In the genomic region with DNA sequence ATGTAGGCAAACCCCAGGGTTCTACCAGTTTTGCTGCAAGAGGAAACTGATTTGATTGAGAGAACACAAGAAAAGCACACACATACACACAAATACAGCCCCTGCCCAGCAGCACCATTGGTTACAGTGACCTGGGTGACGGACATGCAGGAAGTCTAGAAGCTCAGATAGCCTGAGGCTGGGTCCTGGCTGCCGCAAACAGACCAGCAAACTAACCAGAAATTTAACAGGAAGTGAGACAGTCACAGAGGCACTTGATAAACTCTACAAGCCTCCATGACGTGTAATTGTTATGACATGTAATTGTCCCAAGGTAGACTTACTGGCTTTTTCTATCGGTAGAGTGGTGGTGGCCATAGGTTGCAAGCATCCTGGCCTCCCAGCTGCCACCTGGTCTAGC, we compare ENCODE assay signal across 13 cellular contexts. TPM values are rescaled to one million over a fixed set of nuclear protein-coding genes. Genes with fewer than 3 reads are reported as not detected.
DNase-seq lines count a peak whose midpoint lies in the region; ATAC-seq, FAIRE-seq and TF ChIP-seq lines count a peak whose summit lies in the region.
"Had no signal": no experiment of that assay in that cellular context is flagged by ENCODE, and none has a peak within 500 bp of the region (broad histone marks: within the 10 kb centered on the region; RNA-seq: fewer than 3 reads in every experiment).

No MANE protein-coding gene starts in this region.

- H2AFZ ChIP-seq in endothelial cell of umbilical vein (ENCODE audit: low read depth, low read length) = peak overlapping the region; percentile 4

- H3K4me1 ChIP-seq in RWPE2 (ENCODE audit: insufficient read depth, poor library complexity, severe bottlenecking) (no peaks in the 10 kb centered on the region), endothelial cell of umbilical vein (ENCODE audit: control insufficient read depth, extremely low read depth, insufficient read depth, low read length) (peaks cover 29% of the 10 kb centered on the region)
- H3K4me1 ChIP-seq: Peyer's patch, psoas muscle had no signal

- peaks cover 31% of the 10 kb centered on the region for H3K79me2 ChIP-seq in endothelial cell of umbilical vein (ENCODE audit: control insufficient read depth, insufficient read depth, low read length)

- TF ChIP-seq CTCF in RWPE2 (IDR thresholded peaks at IDR 0.05; ENCODE audit: poor library complexity, severe bottlenecking) (no peak), endothelial cell of umbilical vein (IDR thresholded peaks at IDR 0.05; ENCODE audit: extremely low read depth in 1 of 2, insufficient read depth in 1 of 2, low read depth in 1 of 2, low read length in 2 of 2) (no peak)

- peak overlapping the region; percentile 63 for H3K4me2 ChIP-seq in endothelial cell of umbilical vein (ENCODE audit: insufficient read depth, low read length)

- peaks cover 4% of the 10 kb centered on the region for H3K9me3 Mint-ChIP-seq in activated CD4-positive, alpha-beta T cell treated with anti-CD3 and anti-CD28 coated beads for 36 hours (ENCODE audit: low read depth)
- H3K9me3 Mint-ChIP-seq in activated CD4-positive, alpha-beta T cell treated with anti-CD3 and anti-CD28 coated beads, Interleukin-2, amount 10 ng/mL, durations not matched to agents 24 days and 14 days = peaks cover 6% of the 10 kb centered on the region

- H3K9me3 ChIP-seq in RWPE2 (ENCODE audit: severe bottlenecking) (no peaks in the 10 kb centered on the region), endothelial cell of umbilical vein (replicated peaks; ENCODE audit: control insufficient read depth, insufficient read depth, low read length) (no peaks in the 10 kb centered on the region)
- H3K9me3 ChIP-seq: psoas muscle had no signal

- peaks cover 3% of the 10 kb centered on the region for H3K27me3 ChIP-seq in RWPE2 (ENCODE audit: insufficient read depth, poor library complexity, severe bottlenecking)
- H3K27me3 ChIP-seq in endothelial cell of umbilical vein (ENCODE audit: control insufficient read depth in 2 of 2, insufficient read depth in 2 of 2, low read length in 2 of 2) = no peaks in the 10 kb centered on the region
- H3K27me3 ChIP-seq: Peyer's patch had no signal

- TF ChIP-seq POLR2A in endothelial cell of umbilical vein (IDR thresholded peaks at IDR 0.05; ENCODE audit: low read depth, low read length) = no peak

- no peaks in the 10 kb centered on the region for H4K20me1 ChIP-seq in endothelial cell of umbilical vein (replicated peaks; ENCODE audit: control insufficient read depth, extremely low read depth, insufficient read depth, low read length)

- H3K4me3 ChIP-seq in RWPE2 (ENCODE audit: severe bottlenecking) (no peak overlapping the region), endothelial cell of umbilical vein (replicated peaks in 1 of 3; ENCODE audit: insufficient read depth in 1 of 3, low read depth in 1 of 3, low read length in 3 of 3) (no peak overlapping the region)
- H3K4me3 ChIP-seq: Peyer's patch, psoas muscle had no signal

- POLR2A ChIA-PET in activated CD4-positive, alpha-beta T cell treated with anti-CD3 and anti-CD28 coated beads for 36 hours (lab: Charles Lee) = no interaction called here
- POLR2A ChIA-PET in endothelial cell of umbilical vein (lab: Charles Lee) = no interaction called here

- DNase-seq in activated CD4-positive, alpha-beta T cell treated with anti-CD3 and anti-CD28 coated beads for 36 hours = peak; percentile 10
- no peak for DNase-seq in activated CD4-positive, alpha-beta T cell treated with anti-CD3 and anti-CD28 coated beads, Interleukin-2, amount 10 ng/mL, durations not matched to agents 24 days and 14 days
- DNase-seq in RWPE2 (ENCODE audit: low spot score) (no peak), endothelial cell of umbilical vein (ENCODE audit: low read depth, low spot score) (peak; percentile 65), NCI-H187 treated with DMSO at 0.1 percent for 48 hours (lab: John Stamatoyannopoulos, UW) (no peak), DMS 273 treated with DMSO at 0.1 percent for 48 hours (lab: John Stamatoyannopoulos, UW) (no peak)
- DNase-seq in stimulated activated naive CD8-positive, alpha-beta T cell treated with anti-CD3 and anti-CD28 coated beads, Interleukin-15, Interleukin-2, amounts not matched to agents 100 U/mL and 50 U/mL, for 24 hours = no peak
- DNase-seq in effector CD4-positive, alpha-beta T cell = no peak
- DNase-seq: ACHN; activated CD8-positive, alpha-beta memory T cell treated with anti-CD3 and anti-CD28 coated beads, Interleukin-2, amount 50 U/mL, for 4 hours; Peyer's patch; psoas muscle had no signal

- CTCF ChIA-PET in activated CD4-positive, alpha-beta T cell treated with anti-CD3 and anti-CD28 coated beads for 36 hours (lab: Charles Lee) = interaction anchor here (0.6 to 0.7 kb wide), 4 partner anchors 19 to 311 kb away, joined by 3 to 4 read pairs (median 3); no protein-coding TSS in a partner anchor
- CTCF ChIA-PET in endothelial cell of umbilical vein (lab: Charles Lee) = interaction anchor here (1.0 to 2.8 kb wide), 7 partner anchors 13 to 156 kb away, joined by 3 to 12 read pairs (median 5); no protein-coding TSS in a partner anchor

- no TSS peak for BruUV-seq in endothelial cell of umbilical vein (replicated peaks; lab: Mats Ljungman, UMichigan)

- H3K36me3 ChIP-seq in RWPE2 (ENCODE audit: low read depth) (no peaks in the 10 kb centered on the region), endothelial cell of umbilical vein (ENCODE audit: control insufficient read depth in 2 of 2, extremely low read depth in 1 of 2, insufficient read depth in 2 of 2, low read length in 2 of 2) (no peaks in the 10 kb centered on the region)
- H3K36me3 ChIP-seq: Peyer's patch had no signal

- no peak overlapping the region for H3K4me3 Mint-ChIP-seq in activated CD4-positive, alpha-beta T cell treated with anti-CD3 and anti-CD28 coated beads for 36 hours
- H3K4me3 Mint-ChIP-seq in activated CD4-positive, alpha-beta T cell treated with anti-CD3 and anti-CD28 coated beads, Interleukin-2, amount 10 ng/mL, durations not matched to agents 24 days and 14 days = no peak overlapping the region

- intact Hi-C loops in activated CD4-positive, alpha-beta T cell treated with anti-CD3 and anti-CD28 coated beads for 36 hours (cut with DNase I, micrococcal nuclease) = no loop called here
- intact Hi-C loops in activated CD4-positive, alpha-beta T cell treated with anti-CD3 and anti-CD28 coated beads, Interleukin-2, amount 10 ng/mL, durations not matched to agents 24 days and 14 days (cut with micrococcal nuclease) = no loop called here
- intact Hi-C loops in endothelial cell of umbilical vein (cut with micrococcal nuclease) = no loop called here

- FAIRE-seq in endothelial cell of umbilical vein (lab: Jason Lieb, UNC) = peak; percentile 80

- no peaks in the 10 kb centered on the region for H3K36me3 Mint-ChIP-seq in activated CD4-positive, alpha-beta T cell treated with anti-CD3 and anti-CD28 coated beads for 36 hours (ENCODE audit: low read depth)
- no peaks in the 10 kb centered on the region for H3K36me3 Mint-ChIP-seq in activated CD4-positive, alpha-beta T cell treated with anti-CD3 and anti-CD28 coated beads, Interleukin-2, amount 10 ng/mL, durations not matched to agents 24 days and 14 days (ENCODE audit: low read depth)

- dilution Hi-C loops in endothelial cell of umbilical vein (cut with MboI; ENCODE audit: extremely low pct_ligation_motif_present, low sequenced_read_pairs) = no loop called here

- H3K4me1 Mint-ChIP-seq in activated CD4-positive, alpha-beta T cell treated with anti-CD3 and anti-CD28 coated beads for 36 hours = peaks cover 3% of the 10 kb centered on the region
- peaks cover 3% of the 10 kb centered on the region for H3K4me1 Mint-ChIP-seq in activated CD4-positive, alpha-beta T cell treated with anti-CD3 and anti-CD28 coated beads, Interleukin-2, amount 10 ng/mL, durations not matched to agents 24 days and 14 days

- no peak overlapping the region for H3K27ac ChIP-seq in RWPE2 (ENCODE audit: poor library complexity, severe bottlenecking)
- peak overlapping the region; percentile 18 for H3K27ac ChIP-seq in endothelial cell of umbilical vein (ENCODE audit: insufficient read depth, low read depth, low read length)
- H3K27ac ChIP-seq: Peyer's patch, psoas muscle had no signal

- H3K27ac Mint-ChIP-seq in activated CD4-positive, alpha-beta T cell treated with anti-CD3 and anti-CD28 coated beads for 36 hours = no peak overlapping the region
- H3K27ac Mint-ChIP-seq in activated CD4-positive, alpha-beta T cell treated with anti-CD3 and anti-CD28 coated beads, Interleukin-2, amount 10 ng/mL, durations not matched to agents 24 days and 14 days = no peak overlapping the region

- H3K9ac ChIP-seq in endothelial cell of umbilical vein (replicated peaks; ENCODE audit: extremely low read depth, insufficient read depth, low read length) = no peak overlapping the region

- H3K27me3 Mint-ChIP-seq in activated CD4-positive, alpha-beta T cell treated with anti-CD3 and anti-CD28 coated beads for 36 hours = no peaks in the 10 kb centered on the region
- H3K27me3 Mint-ChIP-seq in activated CD4-positive, alpha-beta T cell treated with anti-CD3 and anti-CD28 coated beads, Interleukin-2, amount 10 ng/mL, durations not matched to agents 24 days and 14 days = no peaks in the 10 kb centered on the region

- ATAC-seq in activated CD4-positive, alpha-beta T cell treated with anti-CD3 and anti-CD28 coated beads for 36 hours = peak; percentile 57
- ATAC-seq in RWPE2 (ENCODE audit: low read depth) = peak; percentile 52
- ATAC-seq in stimulated activated naive CD8-positive, alpha-beta T cell treated with anti-CD3 and anti-CD28 coated beads, Interleukin-15, Interleukin-2, amounts not matched to agents 100 U/mL and 50 U/mL, for 24 hours = peak; percentile 19
- ATAC-seq: HCT116, psoas muscle had no signal

- H3K9me1 ChIP-seq in endothelial cell of umbilical vein (replicated peaks; ENCODE audit: control insufficient read depth, extremely low read depth, insufficient read depth, low read length) = no peaks in the 10 kb centered on the region

TF ChIP-seq in endothelial cell of umbilical vein, 7 proteins besides CTCF, POLR2A, EP300 and RAD21 (continues in another document):
- TF ChIP-seq GATA2 (IDR thresholded peaks at IDR 0.05; ENCODE audit: insufficient read depth, insufficient read length, low read depth, low read length) (peak; percentile 35), POLR2AphosphoS5 (IDR thresholded peaks at IDR 0.05; ENCODE audit: insufficient read depth, low read depth, low read length) (no peak)

RNA-seq across cellular contexts. Expression of gene PRKAR2B, which starts 58.9 kb away (rescaled TPM):
- 1 to 10 TPM in 1 of 2 experiments, under 1 TPM in 1; 0.93 to 1.4 TPM for total RNA-seq in activated CD4-positive, alpha-beta T cell treated with anti-CD3 and anti-CD28 coated beads for 36 hours
- total RNA-seq in activated CD4-positive, alpha-beta T cell treated with anti-CD3 and anti-CD28 coated beads, Interleukin-2, amount 10 ng/mL, durations not matched to agents 24 days and 14 days = 0.54 and 0.77 TPM in 2 replicates
- total RNA-seq in endothelial cell of umbilical vein = 37.6 and 39.8 TPM in 2 replicates
- polyA plus RNA-seq in endothelial cell of umbilical vein = 6.8 and 10.7 TPM in 2 replicates
- 15.5 and 17.7 TPM in 2 replicates for polyA plus RNA-seq in endothelial cell of umbilical vein (2011; cell fraction: cytosol; rRNA removed)
- polyA plus RNA-seq in endothelial cell of umbilical vein (2011; cell fraction: nucleus; rRNA removed) = 9.1 and 15.1 TPM in 2 replicates
- 13.6 and 28.8 TPM in 2 replicates for polyA plus RNA-seq in endothelial cell of umbilical vein (2012)
- 12.9 and 17.3 TPM in 2 replicates for polyA minus RNA-seq in endothelial cell of umbilical vein
- not detected for polyA minus RNA-seq in endothelial cell of umbilical vein (2011; cell fraction: cytosol; rRNA and poly(A)+ RNA removed)
- polyA minus RNA-seq in endothelial cell of umbilical vein (2011; cell fraction: nucleus; rRNA and poly(A)+ RNA removed) = 10.2 and 12.3 TPM in 2 replicates

Comparison
In these comparisons a context has a peak if more than half of its experiments do, and no peak if none do; other contexts are left out.
1. DNase-seq: peak in activated CD4-positive, alpha-beta T cell treated with anti-CD3 and anti-CD28 coated beads for 36 hours (single experiment) and endothelial cell of umbilical vein (single experiment); none in activated CD4-positive, alpha-beta T cell treated with anti-CD3 and anti-CD28 coated beads, Interleukin-2, amount 10 ng/mL, durations not matched to agents 24 days and 14 days (single experiment), RWPE2 (single experiment), stimulated activated naive CD8-positive, alpha-beta T cell treated with anti-CD3 and anti-CD28 coated beads, Interleukin-15, Interleukin-2, amounts not matched to agents 100 U/mL and 50 U/mL, for 24 hours (single experiment), NCI-H187 treated with DMSO at 0.1 percent for 48 hours (single experiment), DMS 273 treated with DMSO at 0.1 percent for 48 hours (single experiment) and effector CD4-positive, alpha-beta T cell (single experiment).
2. RNA of gene PRKAR2B, which starts 58.9 kb away (total RNA-seq): 37.6 to 39.8 TPM in endothelial cell of umbilical vein; 0.93 to 1.4 TPM in activated CD4-positive, alpha-beta T cell treated with anti-CD3 and anti-CD28 coated beads for 36 hours and 0.54 to 0.77 TPM in activated CD4-positive, alpha-beta T cell treated with anti-CD3 and anti-CD28 coated beads, Interleukin-2, amount 10 ng/mL, durations not matched to agents 24 days and 14 days; every median in the first group is over 10 times any median in the second.
3. Peak in every context shown above with its lines, with median percentiles within 50 percentile points of each other: ATAC-seq.